ENCODE assay signal across 14 cellular contexts in the genomic region with DNA sequence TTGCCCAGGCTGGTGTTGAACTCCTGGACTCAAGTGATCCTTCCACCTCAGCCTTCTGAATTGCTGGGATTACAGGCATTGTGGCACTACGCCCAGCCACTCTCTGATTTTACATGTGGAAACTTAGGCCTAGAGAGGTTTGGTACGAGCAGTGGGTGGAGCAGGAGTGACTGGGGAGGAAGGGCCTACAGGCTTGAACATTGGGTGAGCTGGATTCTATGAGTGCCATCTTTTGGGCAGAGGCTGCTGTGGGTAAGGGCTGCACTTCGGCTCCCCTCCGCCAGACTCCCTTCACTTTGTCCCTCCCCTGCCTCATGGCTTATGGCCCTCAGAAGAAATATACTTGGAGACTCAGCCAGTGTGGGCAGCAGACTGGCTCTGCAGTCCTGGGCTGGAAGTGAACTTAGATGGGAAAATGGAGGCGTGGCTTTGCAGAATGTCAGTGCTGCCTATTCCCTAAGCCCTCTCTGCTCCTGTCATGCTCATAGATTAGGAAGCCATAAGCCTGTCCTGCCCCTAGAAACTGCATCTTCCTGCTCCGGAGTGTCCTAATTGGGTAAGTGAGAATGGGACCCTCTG. TPM values are rescaled to one million over a fixed set of nuclear protein-coding genes. Genes with fewer than 3 reads are reported as not detected.
A peak's percentile ranks its signal among the peaks of the same experiment; 100 is the strongest.
DNase-seq lines count a peak whose midpoint lies in the region; ATAC-seq and TF ChIP-seq lines count a peak whose summit lies in the region.
"Had no signal": no experiment of that assay in that cellular context is flagged by ENCODE, and none has a peak within 500 bp of the region (broad histone marks: within the 10 kb centered on the region; RNA-seq: fewer than 3 reads in every experiment).

No MANE protein-coding gene starts in this region.

- TF ChIP-seq CTCF in brain (conservative IDR thresholded peaks at IDR 0.05) = no peak
- TF ChIP-seq CTCF in type B pancreatic cell (conservative IDR thresholded peaks at IDR 0.05) = no peak
- no peak for TF ChIP-seq CTCF in hepatocyte (IDR thresholded peaks at IDR 0.05; ENCODE audit: poor library complexity)

- no peak overlapping the region for H2AFZ ChIP-seq in hepatocyte

- H3K27me3 ChIP-seq in hepatocyte = no peaks in the 10 kb centered on the region
- H3K27me3 ChIP-seq: heart left ventricle, pancreas had no signal

- H4K20me1 ChIP-seq in hepatocyte (ENCODE audit: insufficient read depth, poor library complexity, severe bottlenecking) = no peaks in the 10 kb centered on the region

- H3K9me3 Mint-ChIP-seq in brain = no peaks in the 10 kb centered on the region
- no peaks in the 10 kb centered on the region for H3K9me3 Mint-ChIP-seq in type B pancreatic cell

- WGBS in hepatocyte (ENCODE audit: low lambda C conversion rate, missing lambda C conversion rate) = 84% methylated on average over 6 of the region's 6 CpGs

- no peaks in the 10 kb centered on the region for H3K9me2 ChIP-seq in hepatocyte (replicated peaks; ENCODE audit: insufficient read depth)

- peaks cover 43% of the 10 kb centered on the region for H3K4me1 Mint-ChIP-seq in brain
- H3K4me1 Mint-ChIP-seq in type B pancreatic cell (ENCODE audit: unreplicated experiment) = peaks cover 32% of the 10 kb centered on the region

- H3K4me1 ChIP-seq in hepatocyte (ENCODE audit: insufficient read depth) = peaks cover 9% of the 10 kb centered on the region
- H3K4me1 ChIP-seq: lower lobe of right lung, pancreas had no signal

- H3K4me2 ChIP-seq in hepatocyte = no peak overlapping the region

- intact Hi-C loops in Right ventricle myocardium superior (cut with DNase I) = no loop called here
- intact Hi-C loops in cardiac septum (cut with DNase I) = no loop called here

- ATAC-seq in Right ventricle myocardium superior (ENCODE audit: poor library complexity) (peak; percentile 9), HG03196 (IDR thresholded peaks at IDR 0.05; ENCODE audit: unreplicated experiment) (no peak)
- ATAC-seq: activated CD4-positive, CD25-positive, alpha-beta regulatory T cell treated with anti-CD3 and anti-CD28 coated beads, Interleukin-2, amount 50 U/mL, for 24 hours had no signal

- no peak overlapping the region for H3K4me3 ChIP-seq in hepatocyte
- H3K4me3 ChIP-seq: heart left ventricle, lower lobe of right lung, pancreas, thoracic aorta had no signal

- H3K4me3 Mint-ChIP-seq in brain = peak overlapping the region in 1 of 5 experiments; percentile 21
- no peak overlapping the region for H3K4me3 Mint-ChIP-seq in type B pancreatic cell

- H3K9me3 ChIP-seq in hepatocyte (ENCODE audit: low read depth) = no peaks in the 10 kb centered on the region
- H3K9me3 ChIP-seq: heart left ventricle, lower lobe of right lung, pancreas, thoracic aorta had no signal

- H3K27me3 Mint-ChIP-seq in brain (peaks cover 5% of the 10 kb centered on the region), type B pancreatic cell (no peaks in the 10 kb centered on the region)

- DNase-seq in Right ventricle myocardium superior (no peak), cardiac septum (ENCODE audit: low spot score) (no peak), iris pigment epithelial cell (ENCODE audit: low read depth) (peak; percentile 53), type B pancreatic cell (ENCODE audit: extremely low spot score, unreplicated experiment) (no peak), T1000 (lab: John Stamatoyannopoulos, UW) (no peak), hepatocyte (ENCODE audit: low spot score) (no peak)
- DNase-seq: heart left ventricle, lower lobe of right lung, NCI-H2171 treated with DMSO at 0.1 percent for 48 hours, pancreas had no signal

- no peak overlapping the region for H3K27ac ChIP-seq in hepatocyte
- H3K27ac ChIP-seq: lower lobe of right lung, pancreas, thoracic aorta had no signal

- peaks cover 16% of the 10 kb centered on the region for H3K36me3 Mint-ChIP-seq in brain
- peaks cover 9% of the 10 kb centered on the region for H3K36me3 Mint-ChIP-seq in type B pancreatic cell

- H3K27ac Mint-ChIP-seq in brain (peak overlapping the region; percentile 66 to 95 (median 89)), type B pancreatic cell (peak overlapping the region; percentile 70)

- H3K36me3 ChIP-seq in hepatocyte (replicated peaks; ENCODE audit: insufficient read depth, low read depth) = no peaks in the 10 kb centered on the region

- H3K79me2 ChIP-seq in hepatocyte = no peaks in the 10 kb centered on the region

RNA-seq across cellular contexts. Expression of a gene that starts 9.5 kb away (rescaled TPM):
- 23.0 TPM for total RNA-seq in Right ventricle myocardium superior
- total RNA-seq in cardiac septum = 28.9 TPM
- polyA plus RNA-seq in brain (ENCODE audit: insufficient read depth, low read depth, low replicate concordance) = 8.5 TPM
- total RNA-seq in type B pancreatic cell (ENCODE audit: low replicate concordance) = 1.9 and 52.7 TPM in 2 replicates
- total RNA-seq in hepatocyte = 58.4 and 104 TPM in 2 replicates
- 121 and 123 TPM in 2 replicates for polyA plus RNA-seq in hepatocyte
